Comparison of ENCODE assay signal across 15 cellular contexts in genomic region chr11:27173545-27173944, GRCh38.
"Had no signal": no experiment of that assay in that cellular context is flagged by ENCODE, and none has a peak within 500 bp of the region (broad histone marks: within the 10 kb centered on the region; RNA-seq: fewer than 3 reads in every experiment).

No MANE protein-coding gene starts in this region.

- H3K27me3 ChIP-seq: ascending aorta had no signal

- H3K4me3 ChIP-seq: ascending aorta had no signal

- H3K27ac ChIP-seq: ascending aorta, WERI-Rb-1 had no signal

- H3K9me3 ChIP-seq: ascending aorta had no signal

- DNase-seq: activated CD4-positive, alpha-beta T cell treated with anti-CD3 and anti-CD28 coated beads for 1 hour; activated CD8-positive, alpha-beta memory T cell treated with anti-CD3 and anti-CD28 coated beads for 24 hours; activated CD8-positive, alpha-beta memory T cell treated with anti-CD3 and anti-CD28 coated beads, Interleukin-2, amount 50 U/mL, for 48 hours; activated effector memory CD4-positive, alpha-beta T cell treated with Interleukin-2 at 50 U/mL for 16 hours; activated naive CD4-positive, alpha-beta T cell treated with anti-CD3 and anti-CD28 coated beads, Interleukin-2, amount 10 ng/mL, durations not matched to agents 7 days and 5 days; activated T-cell treated with anti-CD3 and anti-CD28 coated beads, Interleukin-2, amount 50 U/mL, for 48 hours; cerebellar nuclear complex; cortex of kidney; effector CD4-positive, alpha-beta T cell; left colon; midbrain; stimulated activated naive CD8-positive, alpha-beta T cell treated with anti-CD3 and anti-CD28 coated beads, Interleukin-15, amount 100 ng/mL, for 72 hours; T-helper 2 cell; WERI-Rb-1 had no signal

- H3K4me1 ChIP-seq: ascending aorta had no signal

- H3K36me3 ChIP-seq: ascending aorta, WERI-Rb-1 had no signal
